ENCODE assay signal across 17 cellular contexts in the genomic region with DNA sequence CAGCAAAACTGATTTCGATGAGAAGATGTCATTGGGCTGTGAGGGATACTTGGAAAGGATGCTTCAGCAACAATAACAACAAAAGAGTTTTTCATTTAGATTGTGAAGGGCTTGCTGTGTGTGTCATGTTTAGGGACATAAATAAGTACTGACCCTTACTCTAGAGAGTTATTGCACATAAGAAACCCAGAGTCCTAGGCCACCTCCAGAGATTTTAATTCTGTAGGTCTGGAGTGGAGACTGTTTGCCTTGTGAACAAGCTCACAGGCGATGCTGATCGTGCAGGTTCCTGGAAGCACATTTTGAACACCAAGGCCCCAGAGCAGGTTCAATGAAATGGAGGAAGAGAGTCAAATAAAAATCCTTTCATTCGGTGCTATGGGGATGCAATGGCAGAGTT.
DNase-seq lines count a peak whose midpoint lies in the region; ATAC-seq and TF ChIP-seq lines count a peak whose summit lies in the region.
"Had no signal": no experiment of that assay in that cellular context is flagged by ENCODE, and none has a peak within 500 bp of the region (broad histone marks: within the 10 kb centered on the region; RNA-seq: fewer than 3 reads in every experiment).

No MANE protein-coding gene starts in this region.

- no peaks in the 10 kb centered on the region for H3K79me2 ChIP-seq in MM.1S (ENCODE audit: low read length)

- H4K91ac ChIP-seq in neuronal stem cell (ENCODE audit: low read depth, low read length, poor library complexity) = no peak overlapping the region

- H3K27me3 ChIP-seq in MM.1S (replicated peaks; ENCODE audit: insufficient read depth, low read length) (no peaks in the 10 kb centered on the region), neuronal stem cell (ENCODE audit: control insufficient read depth in 3 of 3, insufficient read depth in 3 of 3, low read depth in 1 of 3, low read length in 3 of 3) (no peaks in the 10 kb centered on the region), upper lobe of left lung (no peaks in the 10 kb centered on the region)
- H3K27me3 ChIP-seq: BE2C had no signal

- no peak overlapping the region for H3K23ac ChIP-seq in neuronal stem cell (ENCODE audit: low read depth, low read length, poor library complexity)

- H2BK15ac ChIP-seq in neuronal stem cell (ENCODE audit: low read length) = no peak overlapping the region

- no peaks in the 10 kb centered on the region for H3K79me1 ChIP-seq in neuronal stem cell (ENCODE audit: low read depth, low read length)

- no peak for TF ChIP-seq POLR2A in upper lobe of left lung (IDR thresholded peaks at IDR 0.05)

- no peak overlapping the region for H2BK12ac ChIP-seq in neuronal stem cell (ENCODE audit: low read length)

- H4K20me1 ChIP-seq in MM.1S (ENCODE audit: insufficient read depth, low read length) = no peaks in the 10 kb centered on the region

- no peak overlapping the region for H3K9ac ChIP-seq in MM.1S (ENCODE audit: low read length)
- H3K9ac ChIP-seq in neuronal stem cell (ENCODE audit: low read depth, low read length, poor library complexity) = no peak overlapping the region
- H3K9ac ChIP-seq: GM23248 had no signal

- TF ChIP-seq CTCF in MM.1S (IDR thresholded peaks at IDR 0.05; ENCODE audit: low read length) = no peak
- no peak for TF ChIP-seq CTCF in upper lobe of left lung (IDR thresholded peaks at IDR 0.05)

- no peak for DNase-seq in MM.1S
- peak; percentile 55 for DNase-seq in cerebellar cortex (ENCODE audit: low spot score)
- DNase-seq in neuronal stem cell (ENCODE audit: low spot score) = no peak
- DNase-seq in upper lobe of left lung = no peak
- DNase-seq in OCI-M1 (lab: John Stamatoyannopoulos, UW) = no peak
- DNase-seq: ACHN; BE2C; CD4-positive, CD25-positive, alpha-beta regulatory T cell; CD8-positive, alpha-beta memory T cell; COR-L47; DMS 273 treated with DMSO at 0.1 percent for 48 hours; DMS53; DND-41; EL; GM23248 had no signal

- H3K4me3 ChIP-seq in MM.1S (ENCODE audit: low read length) (no peak overlapping the region), neuronal stem cell (ENCODE audit: low read length in 2 of 2) (no peak overlapping the region), upper lobe of left lung (no peak overlapping the region)
- H3K4me3 ChIP-seq: GM23248, HAP-1 had no signal

- H2AK5ac ChIP-seq in neuronal stem cell (ENCODE audit: low read depth, low read length) = no peak overlapping the region

- no peak overlapping the region for H4K8ac ChIP-seq in neuronal stem cell (ENCODE audit: low read depth, low read length)

- H3K4me2 ChIP-seq in MM.1S (ENCODE audit: low read depth, low read length) (no peak overlapping the region), neuronal stem cell (ENCODE audit: insufficient read depth, low read length, poor library complexity, severe bottlenecking) (no peak overlapping the region)

- H3K9me3 ChIP-seq in MM.1S (replicated peaks; ENCODE audit: insufficient read depth, low read length) (no peaks in the 10 kb centered on the region), neuronal stem cell (replicated peaks in 1 of 2; ENCODE audit: control insufficient read depth in 2 of 2, insufficient read depth in 1 of 2, low read depth in 1 of 2, low read length in 2 of 2) (no peaks in the 10 kb centered on the region), upper lobe of left lung (no peaks in the 10 kb centered on the region)
- H3K9me3 ChIP-seq: BE2C, HAP-1 had no signal

- no peak overlapping the region for H3K18ac ChIP-seq in neuronal stem cell (ENCODE audit: low read length)

- ATAC-seq in HG02610 (IDR thresholded peaks at IDR 0.05; ENCODE audit: unreplicated experiment) (no peak), upper lobe of left lung (ENCODE audit: low FRiP score in 2 of 2) (no peak)

- H3K14ac ChIP-seq in neuronal stem cell (ENCODE audit: low read length) = no peak overlapping the region

- H3K9me2 ChIP-seq in MM.1S (replicated peaks; ENCODE audit: insufficient read depth, low read length) = no peaks in the 10 kb centered on the region

- H3K27ac ChIP-seq in MM.1S (ENCODE audit: low read length) = no peak overlapping the region
- peak overlapping the region; percentile 22 for H3K27ac ChIP-seq in neuronal stem cell (replicated peaks; ENCODE audit: low read length)
- no peak overlapping the region for H3K27ac ChIP-seq in upper lobe of left lung
- H3K27ac ChIP-seq: GM23248 had no signal

- no peaks in the 10 kb centered on the region for H3K36me3 ChIP-seq in MM.1S (replicated peaks; ENCODE audit: insufficient read depth, low read length)
- no peaks in the 10 kb centered on the region for H3K36me3 ChIP-seq in neuronal stem cell (replicated peaks in 1 of 2; ENCODE audit: control insufficient read depth in 2 of 2, insufficient read depth in 2 of 2, low read length in 2 of 2)
- no peaks in the 10 kb centered on the region for H3K36me3 ChIP-seq in upper lobe of left lung
- H3K36me3 ChIP-seq: BE2C, HAP-1 had no signal

- H3F3A ChIP-seq in MM.1S (ENCODE audit: insufficient read depth, low read length) = no peaks in the 10 kb centered on the region

- H2BK120ac ChIP-seq in neuronal stem cell (ENCODE audit: low read depth, low read length) = no peak overlapping the region

- no CpG with 5 or more reads among the region's 4 CpGs for WGBS in neuronal stem cell (ENCODE audit: extremely low coverage in 2 of 2, insufficient read length in 2 of 2, insufficient replicate concordance in 1 of 2), 2 donors
- WGBS in upper lobe of left lung, 2 donors = 71 to 80% methylated on average over 4 of the region's 4 CpGs

- H2AFZ ChIP-seq in MM.1S (ENCODE audit: low read length) = 0 out of 2 replicates have a peak overlapping the region, but pooled peaks have one; percentile 19
- H2AFZ ChIP-seq in neuronal stem cell (ENCODE audit: low read length) = no peak overlapping the region
- H2AFZ ChIP-seq: GM23248 had no signal

- no peak for TF ChIP-seq EP300 in upper lobe of left lung (IDR thresholded peaks at IDR 0.05)

- H3K4me1 ChIP-seq in MM.1S (ENCODE audit: low read length) (no peaks in the 10 kb centered on the region), neuronal stem cell (ENCODE audit: control insufficient read depth in 2 of 2, insufficient read depth in 1 of 2, low read depth in 1 of 2, low read length in 2 of 2) (peaks cover 0 to 20% of the 10 kb centered on the region in 2 donors), upper lobe of left lung (no peaks in the 10 kb centered on the region)
- H3K4me1 ChIP-seq: BE2C, HAP-1 had no signal

- no peak overlapping the region for H3K4ac ChIP-seq in neuronal stem cell (ENCODE audit: low read length)

- H2BK5ac ChIP-seq in neuronal stem cell (ENCODE audit: low read length) = no peak overlapping the region
